Comparison of ENCODE assay signal across 22 cellular contexts in genomic region chr10:22795546-22795945, GRCh38.
"Had no signal": no experiment of that assay in that cellular context is flagged by ENCODE, and none has a peak within 500 bp of the region (broad histone marks: within the 10 kb centered on the region; RNA-seq: fewer than 3 reads in every experiment).

No MANE protein-coding gene starts in this region.

- H3K27me3 ChIP-seq: dorsolateral prefrontal cortex, esophagus squamous epithelium, gastrocnemius medialis, left lung had no signal

- H3K36me3 ChIP-seq: esophagus squamous epithelium, gastrocnemius medialis, heart right ventricle, left lung, lower lobe of right lung had no signal

- H3K4me1 Mint-ChIP-seq: mesothelial cell of epicardium, naive B cell had no signal

- ATAC-seq: gastrocnemius medialis; heart right ventricle; left cardiac atrium; left lung; left ventricle myocardium superior; lower lobe of right lung; mucosa of descending colon; naive thymus-derived CD8-positive, alpha-beta T cell had no signal

- DNase-seq: dermis blood vessel endothelial cell; dorsolateral prefrontal cortex; effector CD4-positive, alpha-beta T cell; effector memory CD4-positive, alpha-beta T cell; esophagus squamous epithelium; foreskin melanocyte; gastrocnemius medialis; glutamatergic neuron; head of caudate nucleus; heart right ventricle; hippocampal formation; islet precursor cell; left cardiac atrium; left lung; left ventricle myocardium superior; lower lobe of right lung; mesenchymal stem cell; mucosa of descending colon; naive B cell; naive thymus-derived CD8-positive, alpha-beta T cell had no signal

- H3K27ac ChIP-seq: coronary artery, dorsolateral prefrontal cortex, esophagus squamous epithelium, gastrocnemius medialis, heart right ventricle, left lung, lower lobe of right lung had no signal

- H3K27ac Mint-ChIP-seq: mesothelial cell of epicardium; naive B cell; naive thymus-derived CD8-positive, alpha-beta T cell had no signal

- H3K4me1 ChIP-seq: esophagus squamous epithelium, gastrocnemius medialis, heart right ventricle, left lung, lower lobe of right lung had no signal

- H3K36me3 Mint-ChIP-seq: mesothelial cell of epicardium; naive thymus-derived CD8-positive, alpha-beta T cell had no signal

- H3K9me3 ChIP-seq: esophagus squamous epithelium, gastrocnemius medialis, heart right ventricle, left lung, lower lobe of right lung, mucosa of descending colon had no signal

- H3K4me3 Mint-ChIP-seq: mesothelial cell of epicardium; naive B cell; naive thymus-derived CD8-positive, alpha-beta T cell had no signal

- H3K4me3 ChIP-seq: coronary artery, dorsolateral prefrontal cortex, esophagus squamous epithelium, gastrocnemius medialis, heart right ventricle, left lung, lower lobe of right lung, mucosa of descending colon had no signal
